Comparison of ENCODE assay signal across 8 cellular contexts in the genomic region with DNA sequence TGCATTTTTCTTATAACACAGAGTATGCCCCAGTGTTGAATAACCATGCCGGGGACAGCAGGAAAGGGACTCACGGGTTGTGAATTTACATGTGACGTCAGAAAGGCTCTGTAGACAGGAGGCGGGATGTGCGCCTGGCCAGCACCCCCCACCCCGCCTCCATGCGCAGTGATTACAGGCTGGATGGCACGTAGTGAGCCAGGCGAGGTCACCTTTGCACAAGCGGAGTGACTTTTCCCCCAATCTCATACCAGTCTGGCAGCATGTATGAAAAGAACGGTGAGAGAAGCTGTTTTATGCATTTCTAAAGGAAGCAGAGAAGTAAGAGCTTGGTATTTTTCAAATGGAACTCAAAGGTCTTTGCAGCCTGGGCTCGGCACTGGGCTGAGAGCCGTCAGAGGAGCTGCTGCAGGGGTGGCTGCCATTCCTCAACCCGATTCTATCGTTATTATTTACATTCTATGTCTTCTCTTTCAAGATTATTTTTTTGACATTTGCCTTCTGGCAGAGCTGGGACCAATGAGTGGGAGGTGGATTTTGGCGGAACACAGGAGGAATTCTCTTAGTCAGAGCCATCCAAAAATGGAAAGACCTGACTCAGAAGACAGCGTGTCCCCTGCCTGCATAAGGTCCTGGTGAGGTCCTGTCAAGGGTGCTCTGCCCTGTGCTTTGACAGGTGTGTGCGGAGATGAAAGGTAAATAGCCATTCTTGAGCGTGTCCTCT.
DNase-seq lines count a peak whose midpoint lies in the region; ATAC-seq and FAIRE-seq lines count a peak whose summit lies in the region.
"Had no signal": no experiment of that assay in that cellular context is flagged by ENCODE, and none has a peak within 500 bp of the region (broad histone marks: within the 10 kb centered on the region; RNA-seq: fewer than 3 reads in every experiment).

No MANE protein-coding gene starts in this region.

- no peaks in the 10 kb centered on the region for H3K36me3 ChIP-seq in endocrine pancreas (ENCODE audit: control insufficient read depth, insufficient read depth, low read length)
- H3K36me3 ChIP-seq in mucosa of rectum (ENCODE audit: control insufficient read depth in 2 of 2, insufficient read depth in 2 of 2, low read length in 2 of 2): no peaks in the 10 kb centered on the region

- H3K9me3 Mint-ChIP-seq in activated T-helper 2 cell treated with anti-CD3 and anti-CD28 coated beads, Interferon-gamma antibody, Interleukin-2, Interleukin-4, amounts not matched to agents 10 μg/mL and 5 μg/mL and 100 μg/mL, durations not matched to agents 14 hours and 24 hours and 36 hours: no peaks in the 10 kb centered on the region
- H3K9me3 Mint-ChIP-seq: neural crest cell had no signal

- ATAC-seq in GM21528 (IDR thresholded peaks at IDR 0.05; ENCODE audit: low FRiP score, unreplicated experiment): no peak

- no peak overlapping the region for H3K27ac Mint-ChIP-seq in activated T-helper 2 cell treated with anti-CD3 and anti-CD28 coated beads, Interferon-gamma antibody, Interleukin-2, Interleukin-4, amounts not matched to agents 10 μg/mL and 5 μg/mL and 100 μg/mL, durations not matched to agents 14 hours and 24 hours and 36 hours

- H3K27me3 ChIP-seq in endocrine pancreas (ENCODE audit: control insufficient read depth, insufficient read depth, low read length) (no peaks in the 10 kb centered on the region), mucosa of rectum (ENCODE audit: control insufficient read depth in 2 of 2, insufficient read depth in 2 of 2, low read length in 2 of 2) (no peaks in the 10 kb centered on the region)

- H3K9ac ChIP-seq in endocrine pancreas (ENCODE audit: control insufficient read depth, insufficient read depth, low read length) (no peak overlapping the region), mucosa of rectum (ENCODE audit: low read depth in 1 of 2, low read length in 2 of 2) (no peak overlapping the region)

- peaks cover 3% of the 10 kb centered on the region for H3K27me3 Mint-ChIP-seq in activated T-helper 2 cell treated with anti-CD3 and anti-CD28 coated beads, Interferon-gamma antibody, Interleukin-2, Interleukin-4, amounts not matched to agents 10 μg/mL and 5 μg/mL and 100 μg/mL, durations not matched to agents 14 hours and 24 hours and 36 hours (ENCODE audit: low read depth)

- DNase-seq in NCI-H510A (lab: John Stamatoyannopoulos, UW): peak; percentile 92
- peak; percentile 63 for DNase-seq in urothelium cell line (ENCODE audit: low spot score)
- no peak for DNase-seq in activated T-helper 2 cell treated with anti-CD3 and anti-CD28 coated beads, Interferon-gamma antibody, Interleukin-2, Interleukin-4, amounts not matched to agents 10 μg/mL and 5 μg/mL and 100 μg/mL, durations not matched to agents 14 hours and 24 hours and 36 hours (ENCODE audit: low spot score)
- no peak for DNase-seq in NCI-H774 (lab: John Stamatoyannopoulos, UW)

- peaks cover 8% of the 10 kb centered on the region for H3K4me1 Mint-ChIP-seq in activated T-helper 2 cell treated with anti-CD3 and anti-CD28 coated beads, Interferon-gamma antibody, Interleukin-2, Interleukin-4, amounts not matched to agents 10 μg/mL and 5 μg/mL and 100 μg/mL, durations not matched to agents 14 hours and 24 hours and 36 hours (ENCODE audit: low read depth)

- H3K36me3 Mint-ChIP-seq in activated T-helper 2 cell treated with anti-CD3 and anti-CD28 coated beads, Interferon-gamma antibody, Interleukin-2, Interleukin-4, amounts not matched to agents 10 μg/mL and 5 μg/mL and 100 μg/mL, durations not matched to agents 14 hours and 24 hours and 36 hours (ENCODE audit: low read depth): no peaks in the 10 kb centered on the region

- no peak for FAIRE-seq in urothelium cell line (lab: Jason Lieb, UNC)

- peak overlapping the region; percentile 26 for H3K4me3 ChIP-seq in endocrine pancreas (ENCODE audit: control insufficient read depth, insufficient read depth, low read length)
- H3K4me3 ChIP-seq in mucosa of rectum (ENCODE audit: low read length in 2 of 2): no peak overlapping the region

- intact Hi-C loops in activated T-helper 2 cell treated with anti-CD3 and anti-CD28 coated beads, Interferon-gamma antibody, Interleukin-2, Interleukin-4, amounts not matched to agents 10 μg/mL and 5 μg/mL and 100 μg/mL, durations not matched to agents 14 hours and 24 hours and 36 hours (cut with micrococcal nuclease): no loop called here

- no peak overlapping the region for H3K4me3 Mint-ChIP-seq in activated T-helper 2 cell treated with anti-CD3 and anti-CD28 coated beads, Interferon-gamma antibody, Interleukin-2, Interleukin-4, amounts not matched to agents 10 μg/mL and 5 μg/mL and 100 μg/mL, durations not matched to agents 14 hours and 24 hours and 36 hours (ENCODE audit: low read depth)
- H3K4me3 Mint-ChIP-seq: neural crest cell had no signal

- H3K9me3 ChIP-seq in endocrine pancreas (ENCODE audit: control insufficient read depth, low read length) (no peaks in the 10 kb centered on the region), mucosa of rectum (ENCODE audit: control insufficient read depth in 2 of 2, low read length in 2 of 2) (no peaks in the 10 kb centered on the region)

- peak overlapping the region; percentile 12 to 54 for H3K27ac ChIP-seq in mucosa of rectum (ENCODE audit: low read depth in 2 of 2, low read length in 2 of 2)

- H3K4me1 ChIP-seq in endocrine pancreas (ENCODE audit: control insufficient read depth, insufficient read depth, low read length) (no peaks in the 10 kb centered on the region), mucosa of rectum (ENCODE audit: control insufficient read depth in 2 of 2, insufficient read depth in 2 of 2, low read length in 2 of 2) (peaks cover 0 to 8% of the 10 kb centered on the region in 2 donors)

Comparison
In these comparisons a context has a peak if more than half of its experiments do, and no peak if none do; other contexts are left out.
1. DNase-seq: peak in NCI-H510A (single experiment) and urothelium cell line (single experiment); none in activated T-helper 2 cell treated with anti-CD3 and anti-CD28 coated beads, Interferon-gamma antibody, Interleukin-2, Interleukin-4, amounts not matched to agents 10 μg/mL and 5 μg/mL and 100 μg/mL, durations not matched to agents 14 hours and 24 hours and 36 hours (single experiment) and NCI-H774 (single experiment).